Comparison of ENCODE assay signal across 8 cellular contexts in genomic region chr7:155380221-155380861, GRCh38.
A peak's percentile ranks its signal among the peaks of the same experiment; 100 is the strongest.
DNase-seq lines count a peak whose midpoint lies in the region; ATAC-seq and TF ChIP-seq lines count a peak whose summit lies in the region.

No MANE protein-coding gene starts in this region.

- H3K4me1 ChIP-seq in right lobe of liver: peaks cover 0 to 29% (median 7%) of the 10 kb centered on the region in 4 donors

- peak; percentile 90 for DNase-seq in AG20443 (ENCODE audit: low spot score)
- DNase-seq in NCI-H345 (lab: John Stamatoyannopoulos, UW): peak; percentile 87
- DNase-seq in activated CD4-positive, alpha-beta T cell treated with anti-CD3 and anti-CD28 coated beads for 36 hours: peak; percentile 89
- peak; percentile 80 for DNase-seq in choroid plexus epithelial cell (ENCODE audit: low read depth)
- DNase-seq in right lobe of liver: peak; percentile 76 to 80 (median 80)
- peak; percentile 64 to 69 (median 65) for DNase-seq in stimulated activated CD4-positive, alpha-beta T cell treated with anti-CD3 and anti-CD28 coated beads, TNF-alpha, amount 100 ng/mL, for 48 hours (ENCODE audit: low read depth in 3 of 3)

- ATAC-seq in GM18873 (IDR thresholded peaks at IDR 0.05; ENCODE audit: low FRiP score, unreplicated experiment): peak; percentile 72
- ATAC-seq in HG03139 (IDR thresholded peaks at IDR 0.05; ENCODE audit: unreplicated experiment): peak; percentile 83
- peak; percentile 94 for ATAC-seq in activated CD4-positive, alpha-beta T cell treated with anti-CD3 and anti-CD28 coated beads for 36 hours
- peak; percentile 91 to 95 (median 92) for ATAC-seq in right lobe of liver

- POLR2A ChIA-PET in activated CD4-positive, alpha-beta T cell treated with anti-CD3 and anti-CD28 coated beads for 36 hours (lab: Charles Lee): interaction anchor here (0.6 kb wide), 2 partner anchors 35 to 175 kb away, joined by 3 to 4 read pairs; no protein-coding TSS in a partner anchor

- TF ChIP-seq POLR2A in right lobe of liver (IDR thresholded peaks at IDR 0.05): no peak

- H3K27me3 ChIP-seq in right lobe of liver: peaks cover 23 to 55% of the 10 kb centered on the region in 2 donors

- intact Hi-C loops in activated CD4-positive, alpha-beta T cell treated with anti-CD3 and anti-CD28 coated beads for 36 hours (cut with DNase I, micrococcal nuclease): loop anchor here (1.0 to 5.0 kb wide), 5 partner anchors 128 to 427 kb away; no protein-coding TSS in a partner anchor
- intact Hi-C loops in right lobe of liver (cut with DNase I): no loop called here

- 2% methylated on average over 18 of the region's 18 CpGs for WGBS in right lobe of liver (ENCODE audit: insufficient coverage, low coverage, low lambda C conversion rate, missing lambda C conversion rate)

- H3K27ac Mint-ChIP-seq in activated CD4-positive, alpha-beta T cell treated with anti-CD3 and anti-CD28 coated beads for 36 hours: no peak overlapping the region

- no peaks in the 10 kb centered on the region for H3K36me3 ChIP-seq in right lobe of liver

- peaks cover 79% of the 10 kb centered on the region for H3K27me3 Mint-ChIP-seq in activated CD4-positive, alpha-beta T cell treated with anti-CD3 and anti-CD28 coated beads for 36 hours

- H3K9me3 Mint-ChIP-seq in activated CD4-positive, alpha-beta T cell treated with anti-CD3 and anti-CD28 coated beads for 36 hours (ENCODE audit: low read depth): no peaks in the 10 kb centered on the region

- H3K9me3 ChIP-seq in right lobe of liver: no peaks in the 10 kb centered on the region

- H3K27ac ChIP-seq in right lobe of liver: no peak overlapping the region

- peaks cover 23% of the 10 kb centered on the region for H3K4me1 Mint-ChIP-seq in activated CD4-positive, alpha-beta T cell treated with anti-CD3 and anti-CD28 coated beads for 36 hours

- peak; percentile 86 for TF ChIP-seq CTCF in choroid plexus epithelial cell (conservative IDR thresholded peaks at IDR 0.05; ENCODE audit: low read depth, low read length)
- TF ChIP-seq CTCF in right lobe of liver (IDR thresholded peaks at IDR 0.05): peak; percentile 74 to 80 (median 80)

- CTCF ChIA-PET in activated CD4-positive, alpha-beta T cell treated with anti-CD3 and anti-CD28 coated beads for 36 hours (lab: Charles Lee): interaction anchor here (0.5 to 2.4 kb wide), 31 partner anchors 8 to 467 kb away, joined by 3 to 11 read pairs (median 4); no protein-coding TSS in a partner anchor

- no peaks in the 10 kb centered on the region for H3K36me3 Mint-ChIP-seq in activated CD4-positive, alpha-beta T cell treated with anti-CD3 and anti-CD28 coated beads for 36 hours (ENCODE audit: low read depth)

- H3K4me3 Mint-ChIP-seq in activated CD4-positive, alpha-beta T cell treated with anti-CD3 and anti-CD28 coated beads for 36 hours: no peak overlapping the region

- no peak overlapping the region for H3K4me3 ChIP-seq in choroid plexus epithelial cell (ENCODE audit: low read depth, low read length)
- no peak overlapping the region for H3K4me3 ChIP-seq in right lobe of liver

Comparison
In these comparisons a context has a peak if more than half of its experiments do, and no peak if none do; other contexts are left out.
1. intact Hi-C loops: an anchor here in activated CD4-positive, alpha-beta T cell treated with anti-CD3 and anti-CD28 coated beads for 36 hours (1.0 to 5.0 kb wide); none called in right lobe of liver.